In the genomic region with DNA sequence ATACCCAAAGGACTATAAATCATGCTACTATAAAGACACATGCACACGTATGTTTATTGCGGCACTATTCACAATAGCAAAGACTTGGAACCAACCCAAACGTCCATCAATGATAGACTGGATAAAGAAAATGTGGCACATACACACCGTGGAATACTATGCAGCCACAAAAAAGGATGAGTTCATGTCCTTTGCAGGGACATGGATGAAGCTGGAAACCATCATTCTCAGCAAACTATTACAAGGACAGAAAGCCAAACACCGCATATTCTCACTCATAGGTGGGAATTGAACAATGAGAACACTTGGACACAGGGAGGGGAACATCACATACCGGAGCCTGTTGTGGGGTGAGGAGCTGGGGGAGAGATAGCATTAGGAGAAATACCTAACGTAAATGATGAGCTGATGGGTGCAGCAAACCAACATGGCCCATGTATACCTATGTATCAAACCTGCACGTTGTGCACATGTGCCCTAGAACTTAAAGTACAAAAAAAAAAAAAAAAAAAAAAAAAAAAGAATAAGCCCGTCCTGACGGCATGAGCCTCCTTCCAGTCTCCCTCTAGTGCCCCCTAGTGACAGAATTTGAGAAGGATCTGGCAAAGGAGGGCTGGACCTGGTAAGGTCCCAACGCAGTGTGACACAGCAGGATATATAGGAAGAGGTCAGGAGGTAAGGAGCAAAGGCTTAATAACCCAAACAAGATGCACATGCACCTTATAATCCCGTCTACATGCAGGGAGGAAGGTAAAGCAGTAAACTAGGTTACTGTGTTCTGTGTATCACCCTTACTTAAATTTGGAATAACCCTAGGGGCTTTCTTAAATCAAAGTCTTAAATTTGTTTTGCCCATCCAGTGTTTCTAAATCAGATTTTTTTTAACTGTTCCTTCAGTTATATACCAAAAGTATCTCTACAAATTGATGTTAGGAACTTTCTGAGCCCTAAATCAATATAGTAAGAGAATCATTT, we compare ENCODE assay signal across 8 cellular contexts.
DNase-seq lines count a peak whose midpoint lies in the region; ATAC-seq and TF ChIP-seq lines count a peak whose summit lies in the region.
"Not testable (repeated sequence)": the region's sequence is repeated elsewhere in the genome, so short reads cannot be mapped to it uniquely, and the experiment has no call there.

No MANE protein-coding gene starts in this region.

- RAD21 ChIA-PET in HCT116 (lab: Charles Lee; ENCODE audit: low non-redundant PET in 1 of 2, low total read pairs in 2 of 2, uncharacterized antibody in 2 of 2, unreplicated experiment in 2 of 2), result interaction anchor here in 1 of 2 experiments (0.7 kb wide), 2 partner anchors 137 to 242 kb away, joined by 4 to 5 read pairs; no protein-coding TSS in a partner anchor

- H2BK5ac ChIP-seq in mesenchymal stem cell (ENCODE audit: low read depth, low read length, poor library complexity, severe bottlenecking), result not testable (repeated sequence)

- H4K91ac ChIP-seq in mesenchymal stem cell (ENCODE audit: low read length), result not testable (repeated sequence)

- WGBS in adrenal gland, 4 donors, result 39 to 45% (median 44%) methylated on average over 11 to 12 of the region's 12 CpGs
- WGBS in mesenchymal stem cell, result 100% methylated on average over 5 of the region's 12 CpGs

- H2AFZ ChIP-seq in HCT116 (ENCODE audit: low read depth, low read length, poor library complexity, severe bottlenecking), result peak overlapping the region; percentile 17
- H2AFZ ChIP-seq in mesenchymal stem cell (ENCODE audit: low read depth, low read length), result not testable (repeated sequence)

- DNase-seq in COLO668 (lab: John Stamatoyannopoulos, UW; ENCODE audit: unreplicated experiment), result peak; percentile 31
- DNase-seq in HCT116 (ENCODE audit: low read depth, low spot score), result peak; percentile 75
- peak; percentile 50 for DNase-seq in NCI-H2029 treated with DMSO at 0.1 percent for 48 hours (lab: John Stamatoyannopoulos, UW)
- DNase-seq in SJSA1 (ENCODE audit: low read depth in 1 of 2, low spot score in 2 of 2), result peak; percentile 35 to 56
- DNase-seq in adrenal gland, result peak; percentile 43 to 66 (median 64)
- peak; percentile 67 for DNase-seq in fibroblast of villous mesenchyme (ENCODE audit: low read depth)
- peak; percentile 68 for DNase-seq in mesenchymal stem cell
- DNase-seq in stimulated activated CD4-positive, alpha-beta T cell treated with anti-CD3 and anti-CD28 coated beads, Interleukin-4, amount 100 ng/mL, for 48 hours (ENCODE audit: low read depth in 2 of 2), result peak; percentile 5 to 25

- POLR2A ChIA-PET in HCT116 (lab: Charles Lee), result not testable (repeated sequence)

- H3K23ac ChIP-seq in mesenchymal stem cell (ENCODE audit: low read length in 2 of 2), result not testable (repeated sequence)

- TF ChIP-seq CTCF in HCT116 (IDR thresholded peaks at IDR 0.05 in 2 of 3, conservative IDR thresholded peaks at IDR 0.05 in 1 of 3; ENCODE audit: borderline replicate concordance in 1 of 3, insufficient read depth in 1 of 3, low read depth in 2 of 3, low read length in 2 of 3) (peak; percentile 53 to 74 (median 66); a peak in 5 of 6 replicates), adrenal gland (IDR thresholded peaks at IDR 0.05) (peak; percentile 40 to 67 (median 50)), fibroblast of villous mesenchyme (IDR thresholded peaks at IDR 0.05; ENCODE audit: insufficient read depth, low read depth, low read length) (peak; percentile 74)

- BruUV-seq in HCT116 (replicated peaks; lab: Mats Ljungman, UMichigan), result not testable (repeated sequence)

- H3K36me3 ChIP-seq in HCT116 (ENCODE audit: control insufficient read depth in 1 of 2, insufficient read depth in 2 of 2, low read length in 2 of 2); SJSA1; adrenal gland (replicated peaks in 1 of 2); mesenchymal stem cell (ENCODE audit: control insufficient read depth in 1 of 2, insufficient read depth in 2 of 2, low read depth in 1 of 2, low read length in 2 of 2): not testable (repeated sequence)

- H3K79me2 ChIP-seq in HCT116 (ENCODE audit: insufficient read depth, low read length), result not testable (repeated sequence)

- H3K4me1 ChIP-seq in HCT116 (ENCODE audit: control insufficient read depth in 1 of 2, insufficient read depth in 2 of 2, low read length in 2 of 2); SJSA1 (replicated peaks); adrenal gland (replicated peaks in 1 of 2); mesenchymal stem cell (ENCODE audit: control insufficient read depth, insufficient read depth, low read depth, low read length): not testable (repeated sequence)

- CTCF ChIA-PET in HCT116 (lab: Charles Lee), result not testable (repeated sequence)

- not testable (repeated sequence) for H4K8ac ChIP-seq in mesenchymal stem cell (ENCODE audit: low read length)

- not testable (repeated sequence) for TF ChIP-seq POLR2A in HCT116 (IDR thresholded peaks at IDR 0.05; ENCODE audit: borderline replicate concordance, extremely low read depth, insufficient read depth, insufficient read length); adrenal gland (IDR thresholded peaks at IDR 0.05)

- intact Hi-C loops in HCT116 (cut with micrococcal nuclease), result loop anchor here (1.0 to 10.0 kb wide), 2 partner anchors 201 to 496 kb away; no protein-coding TSS in a partner anchor
- intact Hi-C loops in adrenal gland (cut with DNase I), result loop anchor here in 1 of 2 donors (10.0 kb wide), 1 partner anchor 849 kb away; no protein-coding TSS in a partner anchor

- not testable (repeated sequence) for H2BK15ac ChIP-seq in mesenchymal stem cell (ENCODE audit: low read depth, poor library complexity, severe bottlenecking)

- not testable (repeated sequence) for H3K4ac ChIP-seq in mesenchymal stem cell (ENCODE audit: low read depth in 1 of 2, low read length in 2 of 2)

- peak; percentile 56 for TF ChIP-seq RAD21 in HCT116 (IDR thresholded peaks at IDR 0.05; ENCODE audit: low read depth)

- not testable (repeated sequence) for H3K27ac ChIP-seq in HCT116 (ENCODE audit: low read depth, low read length); SJSA1; adrenal gland; mesenchymal stem cell (ENCODE audit: low read length, poor library complexity, severe bottlenecking)

- not testable (repeated sequence) for H4K20me1 ChIP-seq in HCT116 (ENCODE audit: insufficient read depth)

- not testable (repeated sequence) for H3K9me3 ChIP-seq in HCT116 (ENCODE audit: control insufficient read depth in 1 of 2, insufficient read depth in 1 of 2, low read depth in 1 of 2, low read length in 2 of 2); SJSA1 (replicated peaks); adrenal gland (replicated peaks in 1 of 3); mesenchymal stem cell (ENCODE audit: control insufficient read depth, low read length)

- not testable (repeated sequence) for H3K14ac ChIP-seq in mesenchymal stem cell (ENCODE audit: low read length in 2 of 2)

- H3K9me2 ChIP-seq in HCT116 (ENCODE audit: insufficient read depth), result not testable (repeated sequence)

- H3K4me2 ChIP-seq in HCT116 (ENCODE audit: low read length); mesenchymal stem cell (ENCODE audit: low read length, poor library complexity, severe bottlenecking): not testable (repeated sequence)

- H2BK120ac ChIP-seq in mesenchymal stem cell (ENCODE audit: low read depth, low read length), result not testable (repeated sequence)

- not testable (repeated sequence) for H3K9ac ChIP-seq in HCT116 (ENCODE audit: low read length); mesenchymal stem cell (ENCODE audit: low read length)

- not testable (repeated sequence) for H3K4me3 ChIP-seq in HCT116 (replicated peaks in 1 of 2; ENCODE audit: low read depth in 1 of 2, low read length in 2 of 2); SJSA1; adrenal gland; fibroblast of villous mesenchyme (ENCODE audit: low read depth, low read length); mesenchymal stem cell (ENCODE audit: insufficient read depth in 1 of 2, low read depth in 1 of 2, low read length in 2 of 2)

- H3K27me3 ChIP-seq in HCT116 (ENCODE audit: insufficient read depth, low read length); adrenal gland: not testable (repeated sequence)
- H3K27me3 ChIP-seq in SJSA1 (replicated peaks), result peaks cover 20% of the 10 kb centered on the region
- H3K27me3 ChIP-seq in mesenchymal stem cell (ENCODE audit: control insufficient read depth in 1 of 2, insufficient read depth in 1 of 2, low read length in 2 of 2), result peaks cover 20 to 28% of the 10 kb centered on the region in 2 experiments

- not testable (repeated sequence) for H2BK12ac ChIP-seq in mesenchymal stem cell (ENCODE audit: low read length in 2 of 2)

- not testable (repeated sequence) for H2AK5ac ChIP-seq in mesenchymal stem cell (ENCODE audit: low read length, severe bottlenecking)

- not testable (repeated sequence) for H3K79me1 ChIP-seq in mesenchymal stem cell (replicated peaks; ENCODE audit: low read length, poor library complexity, severe bottlenecking)

- H3K18ac ChIP-seq in mesenchymal stem cell (ENCODE audit: low read depth in 1 of 2, low read length in 2 of 2), result not testable (repeated sequence)

- peak; percentile 99 for ATAC-seq in HCT116

Comparison
In these comparisons a context has a peak if more than half of its experiments do, and no peak if none do; other contexts are left out.
1. DNase-seq: peak in every context shown above with its lines; median percentile 75 in HCT116; 68 in mesenchymal stem cell; 67 in fibroblast of villous mesenchyme; 64 in adrenal gland; 50 in NCI-H2029 treated with DMSO at 0.1 percent for 48 hours; 46 in SJSA1; 31 in COLO668; 15 in stimulated activated CD4-positive, alpha-beta T cell treated with anti-CD3 and anti-CD28 coated beads, Interleukin-4, amount 100 ng/mL, for 48 hours.